Comparison of ENCODE assay signal across 18 cellular contexts in the genomic region with DNA sequence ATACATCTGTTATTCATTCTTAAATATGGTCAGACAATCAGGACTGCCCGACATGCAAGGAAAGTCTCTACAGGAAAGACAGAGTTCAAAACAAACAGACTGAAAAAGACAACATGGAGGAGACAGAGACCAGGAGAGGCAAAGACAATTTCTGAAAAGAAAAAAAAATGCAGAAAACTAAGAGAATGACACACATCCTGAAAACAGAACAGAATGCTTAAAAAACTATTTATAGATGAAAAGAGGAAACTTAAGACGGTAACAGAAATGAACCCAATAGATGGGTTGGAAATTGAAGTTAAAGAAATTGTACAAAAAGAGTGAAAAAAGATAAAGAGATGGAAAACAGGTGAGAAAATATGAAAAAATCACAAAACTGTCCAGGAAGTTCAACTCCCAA.
DNase-seq lines count a peak whose midpoint lies in the region; ATAC-seq, FAIRE-seq and TF ChIP-seq lines count a peak whose summit lies in the region.
"Had no signal": no experiment of that assay in that cellular context is flagged by ENCODE, and none has a peak within 500 bp of the region (broad histone marks: within the 10 kb centered on the region; RNA-seq: fewer than 3 reads in every experiment).

No MANE protein-coding gene starts in this region.

- intact Hi-C loops in activated CD4-positive, alpha-beta T cell treated with anti-CD3 and anti-CD28 coated beads for 36 hours (cut with DNase I, micrococcal nuclease): no loop called here
- intact Hi-C loops in activated CD8-positive, alpha-beta T cell treated with anti-CD3 and anti-CD28 coated beads for 36 hours (cut with micrococcal nuclease): no loop called here

- ATAC-seq in activated CD4-positive, alpha-beta T cell treated with anti-CD3 and anti-CD28 coated beads for 36 hours: no peak
- ATAC-seq in activated CD8-positive, alpha-beta T cell treated with anti-CD3 and anti-CD28 coated beads for 36 hours: no peak
- peak; percentile 32 to 39 for ATAC-seq in naive thymus-derived CD8-positive, alpha-beta T cell
- ATAC-seq in HG03521 (IDR thresholded peaks at IDR 0.05; ENCODE audit: unreplicated experiment): no peak
- ATAC-seq: sciatic nerve had no signal

- peaks cover 47% of the 10 kb centered on the region for H3K36me3 Mint-ChIP-seq in activated CD4-positive, alpha-beta T cell treated with anti-CD3 and anti-CD28 coated beads for 36 hours (ENCODE audit: low read depth)
- peaks cover 76% of the 10 kb centered on the region for H3K36me3 Mint-ChIP-seq in activated CD8-positive, alpha-beta T cell treated with anti-CD3 and anti-CD28 coated beads for 36 hours (ENCODE audit: low read depth)
- peaks cover 11 to 38% (median 14%) of the 10 kb centered on the region in 3 donors for H3K36me3 Mint-ChIP-seq in naive thymus-derived CD8-positive, alpha-beta T cell

- no peak for DNase-seq in activated CD4-positive, alpha-beta T cell treated with anti-CD3 and anti-CD28 coated beads for 36 hours
- DNase-seq in activated CD4-positive, alpha-beta T cell treated with anti-CD3 and anti-CD28 coated beads for 4 hours: no peak
- no peak for DNase-seq in GM19239 (ENCODE audit: insufficient read length, low spot score)
- DNase-seq in activated CD8-positive, alpha-beta T cell treated with anti-CD3 and anti-CD28 coated beads for 36 hours: no peak
- DNase-seq in naive thymus-derived CD8-positive, alpha-beta T cell: no peak
- no peak for DNase-seq in CD1c-positive myeloid dendritic cell (ENCODE audit: extremely low spot score)
- DNase-seq in 8988T: no peak
- DNase-seq: ACHN; adrenal gland; central memory CD4-positive, alpha-beta T cell; GDM1; hypothalamus; IMR-90; NCI-H1417; NCI-H345; SHP77 had no signal

- CTCF ChIA-PET in activated CD4-positive, alpha-beta T cell treated with anti-CD3 and anti-CD28 coated beads for 36 hours (lab: Charles Lee): interaction anchor here (0.7 to 2.2 kb wide), 4 partner anchors 11 to 94 kb away, joined by 3 to 11 read pairs (median 3); no protein-coding TSS in a partner anchor
- CTCF ChIA-PET in activated CD8-positive, alpha-beta T cell treated with anti-CD3 and anti-CD28 coated beads for 36 hours (lab: Charles Lee): interaction anchor here (0.9 to 1.4 kb wide), 2 partner anchors 72 to 95 kb away, joined by 3 to 4 read pairs; no protein-coding TSS in a partner anchor

- POLR2A ChIA-PET in activated CD4-positive, alpha-beta T cell treated with anti-CD3 and anti-CD28 coated beads for 36 hours (lab: Charles Lee): interaction anchor here (0.6 kb wide), 1 partner anchor 44 kb away, joined by 3 read pairs; no protein-coding TSS in a partner anchor
- POLR2A ChIA-PET in activated CD8-positive, alpha-beta T cell treated with anti-CD3 and anti-CD28 coated beads for 36 hours (lab: Charles Lee): interaction anchor here (1.2 to 1.6 kb wide), 2 partner anchors 10 to 14 kb away, joined by 4 to 7 read pairs; no protein-coding TSS in a partner anchor
- POLR2A ChIA-PET in naive thymus-derived CD8-positive, alpha-beta T cell (lab: Charles Lee): interaction anchor here (1.0 to 3.0 kb wide), 2 partner anchors 10 to 19 kb away, joined by 3 to 12 read pairs; no protein-coding TSS in a partner anchor

- FAIRE-seq in GM19239 (lab: Jason Lieb, UNC): peak; percentile 80

- H3K4me3 Mint-ChIP-seq in activated CD4-positive, alpha-beta T cell treated with anti-CD3 and anti-CD28 coated beads for 36 hours: peak overlapping the region; percentile 26
- H3K4me3 Mint-ChIP-seq in activated CD8-positive, alpha-beta T cell treated with anti-CD3 and anti-CD28 coated beads for 36 hours: peak overlapping the region; percentile 22
- H3K4me3 Mint-ChIP-seq in naive thymus-derived CD8-positive, alpha-beta T cell: peak overlapping the region; percentile 0 to 79 (median 62)

- TF ChIP-seq CTCF in activated CD8-positive, alpha-beta T cell treated with anti-CD3 and anti-CD28 coated beads for 36 hours (IDR thresholded peaks at IDR 0.05): no peak

- peak overlapping the region; percentile 86 for H3K27ac Mint-ChIP-seq in activated CD4-positive, alpha-beta T cell treated with anti-CD3 and anti-CD28 coated beads for 36 hours
- peak overlapping the region; percentile 80 for H3K27ac Mint-ChIP-seq in activated CD8-positive, alpha-beta T cell treated with anti-CD3 and anti-CD28 coated beads for 36 hours
- peak overlapping the region; percentile 55 to 98 (median 88) for H3K27ac Mint-ChIP-seq in naive thymus-derived CD8-positive, alpha-beta T cell

- H3K9me3 Mint-ChIP-seq in activated CD4-positive, alpha-beta T cell treated with anti-CD3 and anti-CD28 coated beads for 36 hours (ENCODE audit: low read depth): peaks cover 8% of the 10 kb centered on the region
- peaks cover 8% of the 10 kb centered on the region for H3K9me3 Mint-ChIP-seq in activated CD8-positive, alpha-beta T cell treated with anti-CD3 and anti-CD28 coated beads for 36 hours
- peaks cover 0 to 5% (median under 1%) of the 10 kb centered on the region in 9 donors for H3K9me3 Mint-ChIP-seq in naive thymus-derived CD8-positive, alpha-beta T cell

- peaks cover 68% of the 10 kb centered on the region for H3K4me1 Mint-ChIP-seq in activated CD4-positive, alpha-beta T cell treated with anti-CD3 and anti-CD28 coated beads for 36 hours
- H3K4me1 Mint-ChIP-seq in activated CD8-positive, alpha-beta T cell treated with anti-CD3 and anti-CD28 coated beads for 36 hours (ENCODE audit: low read depth): peaks cover 82% of the 10 kb centered on the region
- H3K4me1 Mint-ChIP-seq in naive thymus-derived CD8-positive, alpha-beta T cell: peaks cover 48 to 89% (median 80%) of the 10 kb centered on the region in 4 donors

- H3K27me3 Mint-ChIP-seq in activated CD4-positive, alpha-beta T cell treated with anti-CD3 and anti-CD28 coated beads for 36 hours: no peaks in the 10 kb centered on the region
- H3K27me3 Mint-ChIP-seq in activated CD8-positive, alpha-beta T cell treated with anti-CD3 and anti-CD28 coated beads for 36 hours: no peaks in the 10 kb centered on the region
- no peaks in the 10 kb centered on the region for H3K27me3 Mint-ChIP-seq in naive thymus-derived CD8-positive, alpha-beta T cell

Comparison
In these comparisons a context has a peak if more than half of its experiments do, and no peak if none do; other contexts are left out.
1. ATAC-seq: peak in naive thymus-derived CD8-positive, alpha-beta T cell (2 of 2); none in activated CD4-positive, alpha-beta T cell treated with anti-CD3 and anti-CD28 coated beads for 36 hours (single experiment), activated CD8-positive, alpha-beta T cell treated with anti-CD3 and anti-CD28 coated beads for 36 hours (single experiment) and HG03521 (single experiment).
2. Peak in every context shown above with its lines, with median percentiles within 50 percentile points of each other: H3K27ac Mint-ChIP-seq and H3K4me3 Mint-ChIP-seq.